Comparison of ENCODE assay signal across 29 cellular contexts in the genomic region with DNA sequence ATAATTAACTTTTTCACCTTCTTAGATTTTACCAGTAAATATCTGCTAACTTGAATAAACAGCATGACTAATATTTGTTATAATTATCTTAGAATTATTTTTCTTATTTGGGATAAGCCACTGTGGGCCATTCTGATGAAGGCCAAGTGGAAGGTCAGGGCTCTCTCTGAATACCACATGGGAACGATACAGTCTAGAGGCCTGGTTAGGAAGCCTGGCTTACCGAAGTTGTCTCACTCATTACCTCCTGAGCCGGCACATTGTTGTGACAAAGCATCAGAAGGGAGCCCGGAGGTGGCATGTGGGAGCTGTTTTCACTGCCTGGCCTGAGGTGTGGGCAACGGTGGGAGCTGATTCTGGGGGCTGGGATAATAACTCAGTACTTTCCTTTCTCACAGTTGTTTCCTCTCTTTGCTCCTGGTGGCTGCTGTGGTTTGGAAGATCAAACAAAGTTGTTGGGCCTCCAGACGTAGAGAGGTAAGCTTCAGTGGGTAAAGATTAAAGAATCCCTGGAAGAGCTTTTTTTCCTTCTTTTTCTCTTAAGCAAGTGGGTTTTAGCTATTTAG. TPM values are rescaled to one million over a fixed set of nuclear protein-coding genes. Genes with fewer than 3 reads are reported as not detected.
"Had no signal": no experiment of that assay in that cellular context is flagged by ENCODE, and none has a peak within 500 bp of the region (broad histone marks: within the 10 kb centered on the region; RNA-seq: fewer than 3 reads in every experiment).

No MANE protein-coding gene starts in this region.

- ATAC-seq: esophagus mucosa, gastrocnemius medialis, heart right ventricle, left cardiac atrium, left lung, left ventricle myocardium superior, lower lobe of right lung had no signal

- DNase-seq: dermis blood vessel endothelial cell; dorsolateral prefrontal cortex; effector CD4-positive, alpha-beta T cell; effector memory CD4-positive, alpha-beta T cell; esophagus squamous epithelium; foreskin fibroblast; foreskin melanocyte; gastrocnemius medialis; glutamatergic neuron; head of caudate nucleus; heart right ventricle; hippocampal formation; left cardiac atrium; left lung; left ventricle myocardium superior; lower lobe of right lung; mesendoderm; midbrain had no signal

- H3K27ac ChIP-seq: coronary artery, esophagus squamous epithelium, gastrocnemius medialis, heart right ventricle, left lung, lower lobe of right lung had no signal

- H3K9me3 ChIP-seq: esophagus squamous epithelium, gastrocnemius medialis, heart right ventricle, left lung, lower lobe of right lung had no signal

- H3K4me3 ChIP-seq: coronary artery, dorsolateral prefrontal cortex, esophagus squamous epithelium, gastrocnemius medialis, heart right ventricle, left lung, lower lobe of right lung had no signal

- H3K27me3 ChIP-seq: dorsolateral prefrontal cortex, esophagus squamous epithelium, gastrocnemius medialis, heart right ventricle, left lung had no signal

- H3K4me1 ChIP-seq: esophagus squamous epithelium, gastrocnemius medialis, heart right ventricle, left lung, lower lobe of right lung had no signal

- H3K36me3 ChIP-seq: lower lobe of right lung had no signal

RNA-seq across cellular contexts. Expression of a gene that starts 29.2 kb away (rescaled TPM):
- total RNA-seq: dermis blood vessel endothelial cell, endothelial cell of umbilical vein, epithelial cell of proximal tubule, esophagus mucosa, esophagus squamous epithelium, gastrocnemius medialis, glomerular endothelial cell, heart right ventricle, kidney epithelial cell, left cardiac atrium, left lung, left ventricle myocardium superior, lower leg skin, lower lobe of right lung, lung microvascular endothelial cell, mononuclear cell, mucosa of gallbladder had no signal
- polyA plus RNA-seq: endothelial cell of umbilical vein, heart right ventricle, keratinocyte had no signal

RNA-seq across cellular contexts. Expression of a gene that starts 47.8 kb away (rescaled TPM):
- total RNA-seq: epithelial cell of proximal tubule, glomerular endothelial cell had no signal
- polyA plus RNA-seq: keratinocyte had no signal
